ENCODE assay signal across 1 cellular context in the genomic region with DNA sequence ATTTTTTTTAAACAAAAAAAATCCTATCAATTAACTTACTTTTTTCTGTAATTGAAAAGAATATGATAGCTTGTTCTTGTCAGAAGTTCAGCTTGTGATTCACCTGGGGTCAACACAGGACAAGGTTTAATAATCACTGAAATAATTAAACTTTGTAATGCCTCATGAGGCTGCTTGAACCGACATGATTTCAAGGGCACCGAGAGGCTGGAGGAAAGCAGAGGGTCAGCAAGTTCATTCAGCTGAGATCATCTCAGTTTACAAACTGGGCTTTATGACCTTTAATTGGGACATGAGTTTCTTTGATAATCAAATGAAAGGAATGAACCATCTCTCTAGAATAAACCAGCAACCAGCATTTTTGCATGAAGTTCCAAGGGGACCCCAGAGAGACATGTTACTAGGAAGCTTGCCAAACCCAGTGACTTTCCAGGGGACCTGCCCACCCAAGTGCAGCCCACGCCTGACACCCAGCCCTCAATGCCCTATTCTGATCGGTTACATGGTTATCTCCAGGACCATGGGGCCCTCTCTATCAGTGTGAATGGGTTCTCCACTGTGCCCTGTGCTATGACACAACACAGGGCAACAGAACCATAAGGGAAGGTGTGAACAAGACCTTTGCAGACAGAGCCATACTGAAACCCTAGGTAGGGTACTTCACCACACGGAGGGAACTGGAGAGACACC.
TF ChIP-seq lines count a peak whose summit lies in the region.

No MANE protein-coding gene starts in this region.

TF ChIP-seq in K562, 482 proteins besides CTCF, POLR2A, EP300 and RAD21:
- TF ChIP-seq ZBTB49 (CRISPR knock-in tag; IDR thresholded peaks at IDR 0.05; ENCODE audit: borderline replicate concordance) (no peak), HSF4 (CRISPR knock-in tag; IDR thresholded peaks at IDR 0.05; ENCODE audit: borderline replicate concordance) (no peak)
